In the genomic region with DNA sequence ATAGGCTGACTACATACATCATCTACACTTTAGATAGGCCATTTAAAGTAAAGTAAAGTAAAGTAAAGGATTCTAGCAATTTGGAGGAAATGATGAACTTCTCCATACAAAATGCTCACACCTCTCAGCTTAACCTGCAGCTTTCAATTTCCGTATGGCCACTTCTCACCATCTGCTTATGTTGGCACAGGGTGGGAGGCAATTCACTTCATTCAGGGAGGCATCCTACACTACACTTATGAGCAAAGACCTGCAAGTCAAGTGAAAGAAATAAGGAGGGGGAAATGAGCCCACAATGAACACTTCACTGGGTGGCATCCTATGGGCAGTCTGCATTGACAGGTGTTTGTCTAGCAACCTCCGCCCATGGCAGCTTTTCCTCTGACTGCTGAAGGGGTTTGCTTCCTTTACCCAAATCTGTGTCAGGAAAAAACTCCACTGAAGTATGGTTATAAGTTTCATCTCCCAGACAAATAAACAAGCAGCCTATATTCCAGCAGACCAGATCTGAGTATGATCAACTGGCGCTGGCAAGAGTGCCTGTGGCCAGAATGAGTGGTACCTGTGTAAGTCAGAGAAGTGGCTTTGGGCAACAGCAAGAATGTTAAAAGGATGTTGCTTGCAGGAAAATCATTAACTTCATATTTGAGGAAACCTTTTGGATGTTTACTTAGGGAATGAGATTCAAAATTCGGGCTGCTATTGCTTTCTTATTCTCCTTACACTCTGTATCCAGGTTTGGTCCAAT, we compare ENCODE assay signal across 21 cellular contexts.
A peak's percentile ranks its signal among the peaks of the same experiment; 100 is the strongest.
DNase-seq lines count a peak whose midpoint lies in the region; ATAC-seq and TF ChIP-seq lines count a peak whose summit lies in the region.
"Had no signal": no experiment of that assay in that cellular context is flagged by ENCODE, and none has a peak within 500 bp of the region (broad histone marks: within the 10 kb centered on the region; RNA-seq: fewer than 3 reads in every experiment).

No MANE protein-coding gene starts in this region.

- no peaks in the 10 kb centered on the region for H3K27me3 ChIP-seq in upper lobe of right lung
- H3K27me3 ChIP-seq: SJSA1 had no signal

- ATAC-seq in upper lobe of right lung (peak; percentile 64), HG03045 (IDR thresholded peaks at IDR 0.05; ENCODE audit: unreplicated experiment) (no peak)
- ATAC-seq: HepG2, T-cell had no signal

- no peak for TF ChIP-seq CTCF in upper lobe of right lung (IDR thresholded peaks at IDR 0.05)

- no peaks in the 10 kb centered on the region for H3K36me3 ChIP-seq in upper lobe of right lung
- H3K36me3 ChIP-seq: SJSA1 had no signal

- no peaks in the 10 kb centered on the region for H3K4me1 ChIP-seq in upper lobe of right lung

- intact Hi-C loops in upper lobe of right lung (cut with DNase I): no loop called here

- peak; percentile 67 for DNase-seq in NCI-H510A treated with DMSO at 0.1 percent for 48 hours (lab: John Stamatoyannopoulos, UW)
- DNase-seq in NCI-H510A (lab: John Stamatoyannopoulos, UW): no peak
- DNase-seq in NCI-H1694 (lab: John Stamatoyannopoulos, UW): peak; percentile 10
- peak; percentile 93 for DNase-seq in NCI-H69 (lab: John Stamatoyannopoulos, UW)
- no peak for DNase-seq in upper lobe of right lung
- no peak for DNase-seq in NCI-H2029 (lab: John Stamatoyannopoulos, UW)
- no peak for DNase-seq in amygdala (lab: John Stamatoyannopoulos, UW)
- DNase-seq: CD4-positive, alpha-beta memory T cell; COR-L47; Karpas-422; NCI-H1105; NCI-H1436 treated with DMSO at 0.1 percent for 48 hours; NCI-H2029 treated with DMSO at 0.1 percent for 48 hours; NCI-H446 treated with DMSO at 0.1 percent for 48 hours; NCI-H774; Right ventricle myocardium superior; RPMI8226; T-cell had no signal

- no peaks in the 10 kb centered on the region for H3K9me3 ChIP-seq in upper lobe of right lung
- H3K9me3 ChIP-seq: SJSA1 had no signal

- H3K27ac ChIP-seq in upper lobe of right lung: no peak overlapping the region
- H3K27ac ChIP-seq: SJSA1 had no signal

- H3K4me3 ChIP-seq in upper lobe of right lung: no peak overlapping the region
- H3K4me3 ChIP-seq: SJSA1 had no signal

Comparison
In these comparisons a context has a peak if more than half of its experiments do, and no peak if none do; other contexts are left out.
1. DNase-seq: peak in NCI-H510A treated with DMSO at 0.1 percent for 48 hours (single experiment), NCI-H1694 (single experiment) and NCI-H69 (single experiment); none in NCI-H510A (single experiment), upper lobe of right lung (single experiment), NCI-H2029 (single experiment) and amygdala (0 of 56).